ENCODE assay signal across 1 cellular context in genomic region chr4:183448436-183448835, GRCh38.
TF ChIP-seq lines count a peak whose summit lies in the region.

No MANE protein-coding gene starts in this region.

TF ChIP-seq in GM12878, 131 proteins besides CTCF, POLR2A, EP300 and RAD21:
- TF ChIP-seq KDM1A (IDR thresholded peaks at IDR 0.05; ENCODE audit: borderline replicate concordance) = no peak
- TF ChIP-seq BHLHE40 (IDR thresholded peaks at IDR 0.05; ENCODE audit: borderline replicate concordance in 1 of 2, low read depth in 2 of 2, low read length in 1 of 2) = no peak
- no peak for TF ChIP-seq SPI1 (IDR thresholded peaks at IDR 0.05; ENCODE audit: borderline replicate concordance, insufficient read depth, low read depth, low read length)
- no peak for TF ChIP-seq IRF5 (IDR thresholded peaks at IDR 0.05; ENCODE audit: borderline replicate concordance)
- no peak for TF ChIP-seq IKZF1 (conservative IDR thresholded peaks at IDR 0.05)
- no peak for TF ChIP-seq SRF (IDR thresholded peaks at IDR 0.05; ENCODE audit: low read depth in 2 of 2, low read length in 2 of 2)
- TF ChIP-seq MYB (IDR thresholded peaks at IDR 0.05; ENCODE audit: borderline replicate concordance, low read depth, low read length) = no peak
TF ChIP-seq in GM12878: peak in this region for 0.
